In genomic region chr4:37742149-37742548, GRCh38 we compare ENCODE assay signal across 24 cellular contexts. TPM values are rescaled to one million over a fixed set of nuclear protein-coding genes. Genes with fewer than 3 reads are reported as not detected.
A peak's percentile ranks its signal among the peaks of the same experiment; 100 is the strongest.
DNase-seq lines count a peak whose midpoint lies in the region; ATAC-seq, FAIRE-seq and TF ChIP-seq lines count a peak whose summit lies in the region.
"Had no signal": no experiment of that assay in that cellular context is flagged by ENCODE, and none has a peak within 500 bp of the region (broad histone marks: within the 10 kb centered on the region; RNA-seq: fewer than 3 reads in every experiment).

No MANE protein-coding gene starts in this region.

- no peaks in the 10 kb centered on the region for H3K4me1 ChIP-seq in right lobe of liver
- H3K4me1 ChIP-seq: spleen, tibial artery had no signal

- WGBS in right lobe of liver (ENCODE audit: insufficient coverage, low coverage, low lambda C conversion rate, missing lambda C conversion rate) = 100% methylated on average over 1 of the region's 1 CpG

- no peak overlapping the region for H3K27ac ChIP-seq in right lobe of liver
- H3K27ac ChIP-seq: SK-N-MC, spleen, tibial artery had no signal

- no peaks in the 10 kb centered on the region for H3K9me3 ChIP-seq in right lobe of liver
- H3K9me3 ChIP-seq: tibial artery had no signal

- no peak for FAIRE-seq in bronchial epithelial cell (lab: Jason Lieb, UNC)
- FAIRE-seq: astrocyte, frontal cortex, kidney, RCC 7860 had no signal

- DNase-seq in ACHN (peak; percentile 7), HPDE6-E6E7 (ENCODE audit: extremely low spot score) (peak; percentile 55), bronchial epithelial cell (ENCODE audit: low read depth) (peak; percentile 66), right lobe of liver (no peak), NCI-H524 (lab: John Stamatoyannopoulos, UW) (no peak), NCI-H82 treated with DMSO at 0.1 percent for 48 hours (lab: John Stamatoyannopoulos, UW; ENCODE audit: unreplicated experiment) (no peak), NCI-H1092 treated with DMSO at 0.1 percent for 48 hours (lab: John Stamatoyannopoulos, UW) (no peak)
- DNase-seq in activated effector memory CD4-positive, alpha-beta T cell treated with anti-CD3 and anti-CD28 coated beads, Interleukin-2, amount 50 U/mL, for 16 hours = no peak
- DNase-seq: activated CD4-positive, alpha-beta T cell treated with anti-CD3 and anti-CD28 coated beads, Interleukin-2, amount 10 ng/mL, durations not matched to agents 7 days and 5 days; activated CD8-positive, alpha-beta memory T cell treated with anti-CD3 and anti-CD28 coated beads, Interleukin-2, amount 10 ng/mL, durations not matched to agents 7 days and 5 days; C1 segment of cervical spinal cord; cerebellar nuclear complex; kidney; NCI-H1105 treated with DMSO at 0.1 percent for 48 hours; NCI-H2081; NCI-H446 treated with DMSO at 0.1 percent for 48 hours; spleen; stimulated activated CD4-positive, alpha-beta T cell treated with anti-CD3 and anti-CD28 coated beads, Interleukin-4, amount 100 ng/mL, for 1 hour; T-helper 17 cell; tibial artery had no signal

- TF ChIP-seq CTCF in bronchial epithelial cell (IDR thresholded peaks at IDR 0.05; ENCODE audit: insufficient read depth, low read length, severe bottlenecking) = peak; percentile 7
- TF ChIP-seq CTCF in right lobe of liver (IDR thresholded peaks at IDR 0.05) = peak in 1 of 4 donors; percentile 5

- H3K36me3 ChIP-seq in bronchial epithelial cell (ENCODE audit: control insufficient read depth, insufficient read depth, low read length) (no peaks in the 10 kb centered on the region), right lobe of liver (no peaks in the 10 kb centered on the region)
- H3K36me3 ChIP-seq: spleen, tibial artery had no signal

- in situ Hi-C loops in ACHN (cut with HindIII; ENCODE audit: low pct_ligation_motif_present, low pct_unique_long_range_greater_than_20kb, low sequenced_read_pairs) = no loop called here

- peak in 3 of 4 donors; percentile 30 to 88 (median 42) for ATAC-seq in right lobe of liver
- ATAC-seq: activated CD8-positive, alpha-beta memory T cell treated with anti-CD3 and anti-CD28 coated beads, Interleukin-2, amount 10 ng/mL, durations not matched to agents 7 days and 5 days; T-helper 17 cell had no signal

- no peak overlapping the region for H3K4me3 ChIP-seq in bronchial epithelial cell (ENCODE audit: low read depth, low read length)
- H3K4me3 ChIP-seq in right lobe of liver = no peak overlapping the region
- H3K4me3 ChIP-seq: SK-N-MC, spleen, tibial artery had no signal

- intact Hi-C loops in right lobe of liver (cut with DNase I) = no loop called here

- no peak for TF ChIP-seq POLR2A in right lobe of liver (IDR thresholded peaks at IDR 0.05)

- no peaks in the 10 kb centered on the region for H3K27me3 ChIP-seq in bronchial epithelial cell (ENCODE audit: control insufficient read depth, insufficient read depth, low read length)
- no peaks in the 10 kb centered on the region for H3K27me3 ChIP-seq in right lobe of liver
- H3K27me3 ChIP-seq: spleen, tibial artery had no signal

RNA-seq across cellular contexts. Expression of gene RELL1, which starts 56.0 kb away (rescaled TPM):
- total RNA-seq in bronchial epithelial cell = 122 and 178 TPM in 2 replicates
- total RNA-seq in right lobe of liver = 10 to 100 TPM in 1 of 6 experiments, 1 to 10 TPM in 5; 5.7 to 14.6 (median 7.8) TPM

Comparison
In these comparisons a context has a peak if more than half of its experiments do, and no peak if none do; other contexts are left out.
1. DNase-seq: peak in ACHN (single experiment), HPDE6-E6E7 (single experiment) and bronchial epithelial cell (single experiment); none in right lobe of liver (0 of 3), NCI-H524 (0 of 2), NCI-H82 treated with DMSO at 0.1 percent for 48 hours (single experiment), NCI-H1092 treated with DMSO at 0.1 percent for 48 hours (single experiment) and activated effector memory CD4-positive, alpha-beta T cell treated with anti-CD3 and anti-CD28 coated beads, Interleukin-2, amount 50 U/mL, for 16 hours (single experiment).